34 cellular contexts compared by ENCODE assay signal in genomic region chr12:54156578-54156977, GRCh38.
"Had no signal": no experiment of that assay in that cellular context is flagged by ENCODE, and none has a peak within 500 bp of the region (broad histone marks: within the 10 kb centered on the region; RNA-seq: fewer than 3 reads in every experiment).

No MANE protein-coding gene starts in this region.

- H3K36me3 ChIP-seq: adrenal gland, Peyer's patch, SJSA1 had no signal

- H3K27me3 ChIP-seq: adrenal gland, body of pancreas, Peyer's patch, SJSA1 had no signal

- H3K4me3 Mint-ChIP-seq: activated CD4-positive, alpha-beta memory T cell treated with anti-CD3 and anti-CD28 coated beads for 36 hours; activated CD4-positive, alpha-beta T cell treated with anti-CD3 and anti-CD28 coated beads for 36 hours; activated CD4-positive, alpha-beta T cell treated with anti-CD3 and anti-CD28 coated beads, Interleukin-2, amount 10 ng/mL, durations not matched to agents 7 days and 5 days; activated naive CD4-positive, alpha-beta T cell treated with anti-CD3 and anti-CD28 coated beads for 36 hours; activated T-cell treated with anti-CD3 and anti-CD28 coated beads, Interleukin-2, amount 50 U/mL, for 4 hours; activated T-helper 1 cell treated with anti-CD3 and anti-CD28 coated beads, Interleukin-12 subunit alpha, Interleukin-12 subunit beta, Interleukin-2, Interleukin-4 antibody, amounts not matched to agents 30 ng/mL and 10 ng/mL and 1 ng/mL, durations not matched to agents 14 hours and 24 hours and 36 hours; T-helper 1 cell treated with Interleukin-12 subunit alpha and Interleukin-12 subunit beta and Interleukin-4 antibody, amounts not matched to agents 30 μg/mL and 1 μg/mL, for 36 hours; T-helper 2 cell treated with Interferon-gamma antibody and Interleukin-4, amounts not matched to agents 5 μg/mL and 100 μg/mL, for 36 hours; WTC11 had no signal

- ATAC-seq: activated CD4-positive, alpha-beta T cell treated with anti-CD3 and anti-CD28 coated beads for 36 hours; activated CD4-positive, CD25-positive, alpha-beta regulatory T cell treated with anti-CD3 and anti-CD28 coated beads, Interleukin-2, amount 50 U/mL, for 24 hours; activated naive CD4-positive, alpha-beta T cell treated with anti-CD3 and anti-CD28 coated beads, Interleukin-2, amount 50 U/mL, for 72 hours; activated T-cell treated with anti-CD3 and anti-CD28 coated beads, Interleukin-2, amount 50 U/mL, for 4 hours; body of pancreas; PC-3; WTC11 had no signal

- H3K9me3 ChIP-seq: adrenal gland, body of pancreas, Peyer's patch, SJSA1, SK-N-SH had no signal

- H3K36me3 Mint-ChIP-seq: activated naive CD4-positive, alpha-beta T cell treated with anti-CD3 and anti-CD28 coated beads, Interleukin-2, amount 50 U/mL, for 72 hours; WTC11 had no signal

- H3K9me3 Mint-ChIP-seq: activated CD4-positive, alpha-beta memory T cell treated with anti-CD3 and anti-CD28 coated beads for 36 hours; activated CD4-positive, alpha-beta T cell treated with anti-CD3 and anti-CD28 coated beads, Interleukin-2, amount 10 ng/mL, durations not matched to agents 7 days and 5 days; activated naive CD4-positive, alpha-beta T cell treated with anti-CD3 and anti-CD28 coated beads for 36 hours; activated naive CD4-positive, alpha-beta T cell treated with anti-CD3 and anti-CD28 coated beads, Interleukin-2, amount 50 U/mL, for 72 hours; activated T-cell treated with anti-CD3 and anti-CD28 coated beads, Interleukin-2, amount 50 U/mL, for 4 hours; activated T-helper 1 cell treated with anti-CD3 and anti-CD28 coated beads, Interleukin-12 subunit alpha, Interleukin-12 subunit beta, Interleukin-2, Interleukin-4 antibody, amounts not matched to agents 30 ng/mL and 10 ng/mL and 1 ng/mL, durations not matched to agents 14 hours and 24 hours and 36 hours; T-helper 1 cell treated with Interleukin-12 subunit alpha and Interleukin-12 subunit beta and Interleukin-4 antibody, amounts not matched to agents 30 μg/mL and 1 μg/mL, for 36 hours; T-helper 2 cell treated with Interferon-gamma antibody and Interleukin-4, amounts not matched to agents 5 μg/mL and 100 μg/mL, for 36 hours; WTC11 had no signal

- DNase-seq: activated CD4-positive, alpha-beta memory T cell treated with anti-CD3 and anti-CD28 coated beads for 36 hours; activated CD4-positive, alpha-beta T cell treated with anti-CD3 and anti-CD28 coated beads for 36 hours; activated CD4-positive, alpha-beta T cell treated with anti-CD3 and anti-CD28 coated beads, Interleukin-2, amount 10 ng/mL, durations not matched to agents 7 days and 5 days; activated CD8-positive, alpha-beta memory T cell treated with anti-CD3 and anti-CD28 coated beads, Interleukin-2, amount 50 U/mL, for 4 hours; activated gamma-delta T cell treated with Interleukin-2 at 50 U/mL for 16 hours; activated naive CD4-positive, alpha-beta T cell treated with anti-CD3 and anti-CD28 coated beads for 36 hours; activated T-cell treated with anti-CD3 and anti-CD28 coated beads for 4 hours; activated T-cell treated with anti-CD3 and anti-CD28 coated beads, Interleukin-2, amount 50 U/mL, for 4 hours; adrenal gland; body of pancreas; caudate nucleus; MM.1S; MV-4-11; NCI-H1092; NCI-H1436 treated with DMSO at 0.1 percent for 48 hours; NCI-H1694 treated with DMSO at 0.1 percent for 48 hours; NCI-H2029; NCI-H2227 treated with DMSO at 0.1 percent for 48 hours; NCI-H446 treated with DMSO at 0.1 percent for 48 hours; NCI-H526; NCI-H774; PC-3; Peyer's patch; RPMI8226; SHP77 treated with DMSO at 0.1 percent for 48 hours; SK-N-SH had no signal

- H3K27ac ChIP-seq: adrenal gland, body of pancreas, KMS-11, Peyer's patch, SJSA1 had no signal

- H3K4me3 ChIP-seq: adrenal gland, body of pancreas, Peyer's patch, SJSA1 had no signal

- H3K4me1 Mint-ChIP-seq: activated CD4-positive, alpha-beta T cell treated with anti-CD3 and anti-CD28 coated beads for 36 hours; activated CD4-positive, alpha-beta T cell treated with anti-CD3 and anti-CD28 coated beads, Interleukin-2, amount 10 ng/mL, durations not matched to agents 7 days and 5 days had no signal

- H3K27ac Mint-ChIP-seq: activated CD4-positive, alpha-beta memory T cell treated with anti-CD3 and anti-CD28 coated beads for 36 hours; activated CD4-positive, alpha-beta T cell treated with anti-CD3 and anti-CD28 coated beads for 36 hours; activated CD4-positive, alpha-beta T cell treated with anti-CD3 and anti-CD28 coated beads, Interleukin-2, amount 10 ng/mL, durations not matched to agents 7 days and 5 days; activated naive CD4-positive, alpha-beta T cell treated with anti-CD3 and anti-CD28 coated beads for 36 hours; activated naive CD4-positive, alpha-beta T cell treated with anti-CD3 and anti-CD28 coated beads, Interleukin-2, amount 50 U/mL, for 72 hours; activated T-helper 1 cell treated with anti-CD3 and anti-CD28 coated beads, Interleukin-12 subunit alpha, Interleukin-12 subunit beta, Interleukin-2, Interleukin-4 antibody, amounts not matched to agents 30 ng/mL and 10 ng/mL and 1 ng/mL, durations not matched to agents 14 hours and 24 hours and 36 hours; T-helper 1 cell treated with Interleukin-12 subunit alpha and Interleukin-12 subunit beta and Interleukin-4 antibody, amounts not matched to agents 30 μg/mL and 1 μg/mL, for 36 hours; T-helper 2 cell treated with Interferon-gamma antibody and Interleukin-4, amounts not matched to agents 5 μg/mL and 100 μg/mL, for 36 hours; WTC11 had no signal
